Comparison of ENCODE assay signal across 8 cellular contexts in the genomic region with DNA sequence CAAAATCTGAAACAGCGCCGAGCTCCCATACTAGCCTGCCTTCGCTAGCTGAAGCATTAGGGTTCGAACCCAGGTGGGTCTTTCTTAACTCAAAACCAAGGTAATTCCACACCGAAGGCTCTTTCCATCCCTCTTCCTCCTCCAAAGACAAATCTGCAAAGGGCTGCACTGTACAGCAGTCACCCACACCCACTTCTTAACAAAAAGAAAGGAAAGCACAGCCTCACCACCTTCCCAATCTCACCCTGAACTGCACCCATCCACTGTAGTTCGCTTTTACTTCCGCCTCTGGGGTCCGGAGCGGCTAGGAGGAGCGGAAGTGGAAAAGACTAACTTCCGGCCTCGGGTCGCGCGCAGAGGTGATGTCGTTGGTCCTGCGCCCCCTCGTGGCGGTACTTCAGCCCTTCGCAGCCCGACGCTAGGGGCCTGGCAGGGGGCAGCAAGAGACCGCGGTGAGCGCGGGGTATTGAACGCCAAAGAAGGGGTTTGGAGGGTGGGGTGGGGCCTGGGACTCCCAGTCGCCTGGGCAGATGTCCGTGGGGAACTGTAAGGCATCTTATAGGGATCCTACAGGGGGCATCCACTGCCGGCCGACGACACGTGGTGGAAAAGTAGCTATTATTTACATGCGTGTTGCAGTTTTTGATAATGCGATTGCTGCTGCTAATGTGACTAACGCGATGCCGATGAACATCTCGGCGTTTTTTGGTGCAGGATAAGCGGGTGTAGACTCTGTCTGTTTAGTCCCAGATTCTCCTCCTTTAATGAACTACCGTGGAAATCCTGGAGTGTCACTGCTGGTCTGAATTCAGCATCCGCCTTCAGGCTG. TPM values are rescaled to one million over a fixed set of nuclear protein-coding genes. Genes with fewer than 3 reads are reported as not detected.
A peak's percentile ranks its signal among the peaks of the same experiment; 100 is the strongest.
DNase-seq lines count a peak whose midpoint lies in the region; ATAC-seq and TF ChIP-seq lines count a peak whose summit lies in the region.

A gene with protein sequence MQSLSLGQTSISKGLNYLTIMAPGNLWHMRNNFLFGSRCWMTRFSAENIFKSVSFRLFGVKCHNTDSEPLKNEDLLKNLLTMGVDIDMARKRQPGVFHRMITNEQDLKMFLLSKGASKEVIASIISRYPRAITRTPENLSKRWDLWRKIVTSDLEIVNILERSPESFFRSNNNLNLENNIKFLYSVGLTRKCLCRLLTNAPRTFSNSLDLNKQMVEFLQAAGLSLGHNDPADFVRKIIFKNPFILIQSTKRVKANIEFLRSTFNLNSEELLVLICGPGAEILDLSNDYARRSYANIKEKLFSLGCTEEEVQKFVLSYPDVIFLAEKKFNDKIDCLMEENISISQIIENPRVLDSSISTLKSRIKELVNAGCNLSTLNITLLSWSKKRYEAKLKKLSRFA (minus strand): TSS at position 290 of the 829 bp plus-strand sequence. CDS start 619 bp downstream, outside the sequence.

- H3K4me1 Mint-ChIP-seq in activated naive CD8-positive, alpha-beta T cell treated with anti-CD3 and anti-CD28 coated beads, Interleukin-2, amount 10 ng/mL, durations not matched to agents 7 days and 5 days: peaks cover 27% of the 10 kb centered on the region

- H2AFZ ChIP-seq in SU-DHL-6 (ENCODE audit: low read depth, low read length, severe bottlenecking): peak within 1 kb of the TSS; percentile 85

- H3K27me3 ChIP-seq in SU-DHL-6 (ENCODE audit: low read length) (no peaks in the 10 kb centered on the region), cardiac muscle cell (no peaks in the 10 kb centered on the region), upper lobe of left lung (no peaks in the 10 kb centered on the region)

- TF ChIP-seq CTCF in GM12872 (IDR thresholded peaks at IDR 0.05; ENCODE audit: insufficient read depth, low read depth, low read length) (peak; percentile 89), SU-DHL-6 (IDR thresholded peaks at IDR 0.05; ENCODE audit: insufficient read depth, low read length, poor library complexity, severe bottlenecking) (peak; percentile 100), cardiac muscle cell (IDR thresholded peaks at IDR 0.05; ENCODE audit: low read depth, low read length) (peak; percentile 98), upper lobe of left lung (IDR thresholded peaks at IDR 0.05) (peak; percentile 88 to 98 (median 94))

- peak within 1 kb of the TSS; percentile 79 for H3K4me2 ChIP-seq in SU-DHL-6 (ENCODE audit: low read depth, low read length, poor library complexity, severe bottlenecking)

- H3K4me3 Mint-ChIP-seq in activated naive CD8-positive, alpha-beta T cell treated with anti-CD3 and anti-CD28 coated beads, Interleukin-2, amount 10 ng/mL, durations not matched to agents 7 days and 5 days: peak within 1 kb of the TSS; percentile 94

- H3K4me1 ChIP-seq in cardiac muscle cell (ENCODE audit: low read depth) (no peaks in the 10 kb centered on the region), upper lobe of left lung (peaks cover 8 to 19% (median 17%) of the 10 kb centered on the region in 4 donors)

- 3 to 6% methylated on average over 21 to 43 of the region's 43 CpGs for WGBS in upper lobe of left lung, 2 donors

- peaks cover 18% of the 10 kb centered on the region for H3K36me3 Mint-ChIP-seq in activated naive CD8-positive, alpha-beta T cell treated with anti-CD3 and anti-CD28 coated beads, Interleukin-2, amount 10 ng/mL, durations not matched to agents 7 days and 5 days

- peaks cover 1% of the 10 kb centered on the region for H3K9me3 Mint-ChIP-seq in activated naive CD8-positive, alpha-beta T cell treated with anti-CD3 and anti-CD28 coated beads, Interleukin-2, amount 10 ng/mL, durations not matched to agents 7 days and 5 days

- H3K9ac ChIP-seq in SU-DHL-6 (ENCODE audit: low read length): peak within 1 kb of the TSS; percentile 63

- peak within 1 kb of the TSS; percentile 94 for H3K27ac Mint-ChIP-seq in activated naive CD8-positive, alpha-beta T cell treated with anti-CD3 and anti-CD28 coated beads, Interleukin-2, amount 10 ng/mL, durations not matched to agents 7 days and 5 days

- TF ChIP-seq EP300 in upper lobe of left lung (IDR thresholded peaks at IDR 0.05): no peak

- no peaks in the 10 kb centered on the region for H3K27me3 Mint-ChIP-seq in activated naive CD8-positive, alpha-beta T cell treated with anti-CD3 and anti-CD28 coated beads, Interleukin-2, amount 10 ng/mL, durations not matched to agents 7 days and 5 days

- H3K4me3 ChIP-seq in SU-DHL-6 (ENCODE audit: insufficient read depth, low read length, poor library complexity, severe bottlenecking) (peak within 1 kb of the TSS; percentile 65), cardiac muscle cell (peak within 1 kb of the TSS; percentile 73), upper lobe of left lung (peak within 1 kb of the TSS; percentile 56 to 77 (median 68))

- H3F3A ChIP-seq in SU-DHL-6 (ENCODE audit: insufficient read depth): no peaks in the 10 kb centered on the region

- POLR2A ChIA-PET in activated naive CD8-positive, alpha-beta T cell treated with anti-CD3 and anti-CD28 coated beads, Interleukin-2, amount 10 ng/mL, durations not matched to agents 7 days and 5 days (lab: Charles Lee): interaction anchor here (0.7 to 1.7 kb wide), 6 partner anchors 12 to 1535 kb away, joined by 3 to 12 read pairs (median 6); a partner anchor contains a TSS

- H3K27ac ChIP-seq in SU-DHL-6 (ENCODE audit: low read depth, low read length): peak within 1 kb of the TSS; percentile 17; the same call in 1 of the 2 replicates
- H3K27ac ChIP-seq in cardiac muscle cell: no peak within 1 kb of the TSS
- H3K27ac ChIP-seq in upper lobe of left lung: peak within 1 kb of the TSS; percentile 46 to 72 (median 60)

- H3K79me2 ChIP-seq in SU-DHL-6 (ENCODE audit: insufficient read depth, low read length): peaks cover 44% of the 10 kb centered on the region

- ATAC-seq in HG02678 (IDR thresholded peaks at IDR 0.05; ENCODE audit: unreplicated experiment) (peak; percentile 99), upper lobe of left lung (ENCODE audit: low FRiP score in 2 of 2) (peak; percentile 98 to 100)
- peak; percentile 96 for ATAC-seq in activated naive CD8-positive, alpha-beta T cell treated with anti-CD3 and anti-CD28 coated beads, Interleukin-2, amount 10 ng/mL, durations not matched to agents 7 days and 5 days (ENCODE audit: low read depth)

- H3K9me2 ChIP-seq in SU-DHL-6 (replicated peaks; ENCODE audit: insufficient read depth, low read length): no peaks in the 10 kb centered on the region

- H3K36me3 ChIP-seq in SU-DHL-6 (ENCODE audit: low read length) (no peaks in the 10 kb centered on the region), cardiac muscle cell (no peaks in the 10 kb centered on the region), upper lobe of left lung (peaks cover 0 to 6% (median 0%) of the 10 kb centered on the region in 4 donors)

- TF ChIP-seq POLR2A in upper lobe of left lung (IDR thresholded peaks at IDR 0.05): peak in 2 of 4 donors; percentile 35 to 43

- no peaks in the 10 kb centered on the region for H4K20me1 ChIP-seq in SU-DHL-6 (ENCODE audit: low read depth, low read length)

- H3K9me3 ChIP-seq in SU-DHL-6 (ENCODE audit: insufficient read depth, low read length) (no peaks in the 10 kb centered on the region), cardiac muscle cell (ENCODE audit: low read depth) (no peaks in the 10 kb centered on the region), upper lobe of left lung (no peaks in the 10 kb centered on the region)

- DNase-seq in NCI-H1105 treated with DMSO at 0.1 percent for 48 hours (lab: John Stamatoyannopoulos, UW): peak; percentile 93
- peak; percentile 94 for DNase-seq in activated naive CD8-positive, alpha-beta T cell treated with anti-CD3 and anti-CD28 coated beads, Interleukin-2, amount 10 ng/mL, durations not matched to agents 7 days and 5 days
- peak; percentile 95 to 96 for DNase-seq in cardiac muscle cell (ENCODE audit: low read depth in 1 of 2, low spot score in 1 of 2)
- peak; percentile 86 for DNase-seq in pons (ENCODE audit: low spot score)
- DNase-seq in upper lobe of left lung: peak; percentile 93 to 95

RNA-seq across cellular contexts. Expression of the gene that starts here (rescaled TPM):
- 10 to 100 TPM; 20.9 to 24.4 TPM for total RNA-seq in activated naive CD8-positive, alpha-beta T cell treated with anti-CD3 and anti-CD28 coated beads, Interleukin-2, amount 10 ng/mL, durations not matched to agents 7 days and 5 days
- total RNA-seq in cardiac muscle cell: 3.7 and 7.8 TPM in 2 replicates
- polyA plus RNA-seq in cardiac muscle cell: 10.7 and 12.0 TPM in 2 replicates
- total RNA-seq in upper lobe of left lung: 10 to 100 TPM in 1 of 6 donors, 1 to 10 TPM in 5; 7.7 to 10.0 (median 8.8) TPM
